1 cellular context compared by ENCODE assay signal in genomic region chr1:246497331-246497915, GRCh38.
TF ChIP-seq lines count a peak whose summit lies in the region.

No MANE protein-coding gene starts in this region.

TF ChIP-seq in K562, 482 proteins besides CTCF, POLR2A, EP300 and RAD21 (continued from another document):
- TF ChIP-seq CLOCK (CRISPR knock-in tag; IDR thresholded peaks at IDR 0.05; ENCODE audit: borderline replicate concordance) (no peak), ZNF184 (CRISPR knock-in tag; IDR thresholded peaks at IDR 0.05) (no peak), SUPT5H (IDR thresholded peaks at IDR 0.05) (no peak)
